Comparison of ENCODE assay signal across 15 cellular contexts in the genomic region with DNA sequence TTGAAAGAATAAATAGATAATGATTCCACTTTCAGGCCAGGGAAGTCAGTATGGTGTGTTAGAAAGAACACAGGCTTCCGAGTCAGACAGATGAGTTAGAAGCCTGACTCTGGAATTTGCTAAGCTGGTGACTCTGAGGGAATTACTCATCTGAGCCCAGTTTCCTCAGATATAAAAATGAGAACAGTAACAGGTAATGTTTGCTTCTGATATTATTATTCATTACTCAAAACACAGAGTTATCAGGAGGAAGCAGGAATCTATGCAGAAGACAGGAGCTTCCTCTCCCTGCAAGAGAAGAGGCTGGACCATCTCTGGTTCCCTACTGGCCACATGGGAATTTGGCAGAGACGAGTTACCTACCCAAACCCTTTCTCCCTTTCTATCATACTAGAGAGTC.
"Had no signal": no experiment of that assay in that cellular context is flagged by ENCODE, and none has a peak within 500 bp of the region (broad histone marks: within the 10 kb centered on the region; RNA-seq: fewer than 3 reads in every experiment).

No MANE protein-coding gene starts in this region.

- FAIRE-seq: colon, kidney had no signal

- DNase-seq: effector CD4-positive, alpha-beta T cell; endodermal cell; glutamatergic neuron; immature natural killer cell; kidney; mucosa of descending colon; natural killer cell; posterior cingulate gyrus; stimulated activated CD4-positive, alpha-beta T cell treated with anti-CD3 and anti-CD28 coated beads, Interleukin-2, amount 100 ng/mL, for 24 hours; stimulated activated CD4-positive, alpha-beta T cell treated with anti-CD3 and anti-CD28 coated beads, Interleukin-4, amount 100 ng/mL, for 4 hours; stimulated activated naive B cell treated with anti-CD40 and anti-IgM and Interleukin-4, amounts not matched to agents 10 μg/mL and 1 μg/mL and 100 μg/mL, for 72 hours; stimulated activated naive CD8-positive, alpha-beta T cell treated with anti-CD3 and anti-CD28 coated beads, Interleukin-15, amount 100 ng/mL, for 72 hours; testis; upper lobe of right lung had no signal
